ENCODE assay signal across 1 cellular context in the genomic region with DNA sequence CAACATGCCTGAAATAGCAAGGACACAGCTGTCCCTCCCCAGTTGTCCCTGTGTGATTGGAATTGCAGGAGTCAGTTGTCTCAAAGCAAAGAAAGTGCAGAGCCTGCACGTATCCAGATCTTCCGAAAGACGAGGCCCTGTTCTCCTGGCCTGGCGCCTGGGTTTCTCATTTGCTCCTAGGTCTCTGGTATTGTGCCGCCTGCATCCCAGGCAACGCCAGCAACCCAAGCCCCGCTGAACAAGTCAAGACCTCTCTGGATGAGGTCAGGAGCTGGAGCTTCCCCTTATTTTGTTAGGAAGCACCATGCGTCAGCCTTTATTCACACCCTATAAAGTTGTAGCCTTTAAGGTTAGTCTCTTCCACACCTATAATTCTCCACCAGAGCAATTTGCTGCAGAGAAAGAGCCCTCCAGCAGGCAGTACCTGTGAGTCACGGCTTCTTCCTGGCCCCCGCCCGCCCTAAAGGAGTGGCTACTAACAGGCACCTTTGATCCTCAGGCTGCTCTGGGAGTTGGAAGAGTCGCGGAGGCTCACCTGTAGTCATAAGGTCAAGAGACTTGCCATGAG.
TF ChIP-seq lines count a peak whose summit lies in the region.

No MANE protein-coding gene starts in this region.

TF ChIP-seq in HepG2, 621 proteins besides CTCF, POLR2A, EP300 and RAD21 (continued from another document and continues in another):
- TF ChIP-seq ZNF274 (CRISPR knock-in tag; IDR thresholded peaks at IDR 0.05): no peak
- TF ChIP-seq, protein P1, sequence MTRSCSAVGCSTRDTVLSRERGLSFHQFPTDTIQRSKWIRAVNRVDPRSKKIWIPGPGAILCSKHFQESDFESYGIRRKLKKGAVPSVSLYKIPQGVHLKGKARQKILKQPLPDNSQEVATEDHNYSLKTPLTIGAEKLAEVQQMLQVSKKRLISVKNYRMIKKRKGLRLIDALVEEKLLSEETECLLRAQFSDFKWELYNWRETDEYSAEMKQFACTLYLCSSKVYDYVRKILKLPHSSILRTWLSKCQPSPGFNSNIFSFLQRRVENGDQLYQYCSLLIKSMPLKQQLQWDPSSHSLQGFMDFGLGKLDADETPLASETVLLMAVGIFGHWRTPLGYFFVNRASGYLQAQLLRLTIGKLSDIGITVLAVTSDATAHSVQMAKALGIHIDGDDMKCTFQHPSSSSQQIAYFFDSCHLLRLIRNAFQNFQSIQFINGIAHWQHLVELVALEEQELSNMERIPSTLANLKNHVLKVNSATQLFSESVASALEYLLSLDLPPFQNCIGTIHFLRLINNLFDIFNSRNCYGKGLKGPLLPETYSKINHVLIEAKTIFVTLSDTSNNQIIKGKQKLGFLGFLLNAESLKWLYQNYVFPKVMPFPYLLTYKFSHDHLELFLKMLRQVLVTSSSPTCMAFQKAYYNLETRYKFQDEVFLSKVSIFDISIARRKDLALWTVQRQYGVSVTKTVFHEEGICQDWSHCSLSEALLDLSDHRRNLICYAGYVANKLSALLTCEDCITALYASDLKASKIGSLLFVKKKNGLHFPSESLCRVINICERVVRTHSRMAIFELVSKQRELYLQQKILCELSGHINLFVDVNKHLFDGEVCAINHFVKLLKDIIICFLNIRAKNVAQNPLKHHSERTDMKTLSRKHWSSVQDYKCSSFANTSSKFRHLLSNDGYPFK (CRISPR knock-in tag; IDR thresholded peaks at IDR 0.05; ENCODE audit: borderline replicate concordance): no peak
- TF ChIP-seq CBX5 (CRISPR knock-in tag; IDR thresholded peaks at IDR 0.05; ENCODE audit: borderline replicate concordance): 0 out of 2 replicates have a peak, but pooled peaks have one; percentile 19
- TF ChIP-seq NFAT5 (CRISPR knock-in tag; IDR thresholded peaks at IDR 0.05): no peak
- no peak for TF ChIP-seq NAIF1 (CRISPR knock-in tag; IDR thresholded peaks at IDR 0.05; ENCODE audit: borderline replicate concordance)
- no peak for TF ChIP-seq TBL1XR1 (IDR thresholded peaks at IDR 0.05; ENCODE audit: borderline replicate concordance, low read length, partially characterized antibody)
- TF ChIP-seq ZBTB2 (CRISPR knock-in tag; IDR thresholded peaks at IDR 0.05; ENCODE audit: low read depth): no peak
- no peak for TF ChIP-seq SRF (IDR thresholded peaks at IDR 0.05; ENCODE audit: low read depth, low read length)
- no peak for TF ChIP-seq CAMTA2 (CRISPR knock-in tag; IDR thresholded peaks at IDR 0.05; ENCODE audit: borderline replicate concordance)
- no peak for TF ChIP-seq ZNF547 (CRISPR knock-in tag; IDR thresholded peaks at IDR 0.05)
- TF ChIP-seq PPARG (CRISPR knock-in tag; conservative IDR thresholded peaks at IDR 0.05): no peak
- TF ChIP-seq KLF6 (CRISPR knock-in tag; IDR thresholded peaks at IDR 0.05): no peak
- no peak for TF ChIP-seq FOXA1 (IDR thresholded peaks at IDR 0.05)
- TF ChIP-seq FOXA1 (CRISPR knock-in tag; IDR thresholded peaks at IDR 0.05): no peak
- TF ChIP-seq, protein P2, sequence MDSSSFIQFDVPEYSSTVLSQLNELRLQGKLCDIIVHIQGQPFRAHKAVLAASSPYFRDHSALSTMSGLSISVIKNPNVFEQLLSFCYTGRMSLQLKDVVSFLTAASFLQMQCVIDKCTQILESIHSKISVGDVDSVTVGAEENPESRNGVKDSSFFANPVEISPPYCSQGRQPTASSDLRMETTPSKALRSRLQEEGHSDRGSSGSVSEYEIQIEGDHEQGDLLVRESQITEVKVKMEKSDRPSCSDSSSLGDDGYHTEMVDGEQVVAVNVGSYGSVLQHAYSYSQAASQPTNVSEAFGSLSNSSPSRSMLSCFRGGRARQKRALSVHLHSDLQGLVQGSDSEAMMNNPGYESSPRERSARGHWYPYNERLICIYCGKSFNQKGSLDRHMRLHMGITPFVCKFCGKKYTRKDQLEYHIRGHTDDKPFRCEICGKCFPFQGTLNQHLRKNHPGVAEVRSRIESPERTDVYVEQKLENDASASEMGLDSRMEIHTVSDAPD (CRISPR knock-in tag; IDR thresholded peaks at IDR 0.05): no peak
- no peak for TF ChIP-seq ZSCAN21 (CRISPR knock-in tag; IDR thresholded peaks at IDR 0.05; ENCODE audit: borderline replicate concordance)
- TF ChIP-seq, protein P3, sequence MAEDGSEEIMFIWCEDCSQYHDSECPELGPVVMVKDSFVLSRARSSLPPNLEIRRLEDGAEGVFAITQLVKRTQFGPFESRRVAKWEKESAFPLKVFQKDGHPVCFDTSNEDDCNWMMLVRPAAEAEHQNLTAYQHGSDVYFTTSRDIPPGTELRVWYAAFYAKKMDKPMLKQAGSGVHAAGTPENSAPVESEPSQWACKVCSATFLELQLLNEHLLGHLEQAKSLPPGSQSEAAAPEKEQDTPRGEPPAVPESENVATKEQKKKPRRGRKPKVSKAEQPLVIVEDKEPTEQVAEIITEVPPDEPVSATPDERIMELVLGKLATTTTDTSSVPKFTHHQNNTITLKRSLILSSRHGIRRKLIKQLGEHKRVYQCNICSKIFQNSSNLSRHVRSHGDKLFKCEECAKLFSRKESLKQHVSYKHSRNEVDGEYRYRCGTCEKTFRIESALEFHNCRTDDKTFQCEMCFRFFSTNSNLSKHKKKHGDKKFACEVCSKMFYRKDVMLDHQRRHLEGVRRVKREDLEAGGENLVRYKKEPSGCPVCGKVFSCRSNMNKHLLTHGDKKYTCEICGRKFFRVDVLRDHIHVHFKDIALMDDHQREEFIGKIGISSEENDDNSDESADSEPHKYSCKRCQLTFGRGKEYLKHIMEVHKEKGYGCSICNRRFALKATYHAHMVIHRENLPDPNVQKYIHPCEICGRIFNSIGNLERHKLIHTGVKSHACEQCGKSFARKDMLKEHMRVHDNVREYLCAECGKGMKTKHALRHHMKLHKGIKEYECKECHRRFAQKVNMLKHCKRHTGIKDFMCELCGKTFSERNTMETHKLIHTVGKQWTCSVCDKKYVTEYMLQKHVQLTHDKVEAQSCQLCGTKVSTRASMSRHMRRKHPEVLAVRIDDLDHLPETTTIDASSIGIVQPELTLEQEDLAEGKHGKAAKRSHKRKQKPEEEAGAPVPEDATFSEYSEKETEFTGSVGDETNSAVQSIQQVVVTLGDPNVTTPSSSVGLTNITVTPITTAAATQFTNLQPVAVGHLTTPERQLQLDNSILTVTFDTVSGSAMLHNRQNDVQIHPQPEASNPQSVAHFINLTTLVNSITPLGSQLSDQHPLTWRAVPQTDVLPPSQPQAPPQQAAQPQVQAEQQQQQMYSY (CRISPR knock-in tag; IDR thresholded peaks at IDR 0.05): no peak
- TF ChIP-seq, protein P4, sequence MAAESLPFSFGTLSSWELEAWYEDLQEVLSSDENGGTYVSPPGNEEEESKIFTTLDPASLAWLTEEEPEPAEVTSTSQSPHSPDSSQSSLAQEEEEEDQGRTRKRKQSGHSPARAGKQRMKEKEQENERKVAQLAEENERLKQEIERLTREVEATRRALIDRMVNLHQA (CRISPR knock-in tag; IDR thresholded peaks at IDR 0.05): no peak
- TF ChIP-seq HMG20B (CRISPR knock-in tag; conservative IDR thresholded peaks at IDR 0.05): no peak
- no peak for TF ChIP-seq SCMH1 (CRISPR knock-in tag; IDR thresholded peaks at IDR 0.05; ENCODE audit: borderline replicate concordance)
- no peak for TF ChIP-seq TBX2 (CRISPR knock-in tag; IDR thresholded peaks at IDR 0.05; ENCODE audit: borderline replicate concordance)
- TF ChIP-seq, protein P5, sequence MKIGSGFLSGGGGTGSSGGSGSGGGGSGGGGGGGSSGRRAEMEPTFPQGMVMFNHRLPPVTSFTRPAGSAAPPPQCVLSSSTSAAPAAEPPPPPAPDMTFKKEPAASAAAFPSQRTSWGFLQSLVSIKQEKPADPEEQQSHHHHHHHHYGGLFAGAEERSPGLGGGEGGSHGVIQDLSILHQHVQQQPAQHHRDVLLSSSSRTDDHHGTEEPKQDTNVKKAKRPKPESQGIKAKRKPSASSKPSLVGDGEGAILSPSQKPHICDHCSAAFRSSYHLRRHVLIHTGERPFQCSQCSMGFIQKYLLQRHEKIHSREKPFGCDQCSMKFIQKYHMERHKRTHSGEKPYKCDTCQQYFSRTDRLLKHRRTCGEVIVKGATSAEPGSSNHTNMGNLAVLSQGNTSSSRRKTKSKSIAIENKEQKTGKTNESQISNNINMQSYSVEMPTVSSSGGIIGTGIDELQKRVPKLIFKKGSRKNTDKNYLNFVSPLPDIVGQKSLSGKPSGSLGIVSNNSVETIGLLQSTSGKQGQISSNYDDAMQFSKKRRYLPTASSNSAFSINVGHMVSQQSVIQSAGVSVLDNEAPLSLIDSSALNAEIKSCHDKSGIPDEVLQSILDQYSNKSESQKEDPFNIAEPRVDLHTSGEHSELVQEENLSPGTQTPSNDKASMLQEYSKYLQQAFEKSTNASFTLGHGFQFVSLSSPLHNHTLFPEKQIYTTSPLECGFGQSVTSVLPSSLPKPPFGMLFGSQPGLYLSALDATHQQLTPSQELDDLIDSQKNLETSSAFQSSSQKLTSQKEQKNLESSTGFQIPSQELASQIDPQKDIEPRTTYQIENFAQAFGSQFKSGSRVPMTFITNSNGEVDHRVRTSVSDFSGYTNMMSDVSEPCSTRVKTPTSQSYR (CRISPR knock-in tag; IDR thresholded peaks at IDR 0.05; ENCODE audit: borderline replicate concordance): no peak
- no peak for TF ChIP-seq HCFC1 (IDR thresholded peaks at IDR 0.05; ENCODE audit: low read depth, low read length)
- TF ChIP-seq SKI (IDR thresholded peaks at IDR 0.05; ENCODE audit: partially characterized antibody): no peak
- peak; percentile 47; the same call in 1 of the 2 replicates for TF ChIP-seq FOSL1 (CRISPR knock-in tag; IDR thresholded peaks at IDR 0.05; ENCODE audit: borderline replicate concordance)
- no peak for TF ChIP-seq FOXK2 (IDR thresholded peaks at IDR 0.05)
- peak; percentile 3; the same call in 1 of the 2 replicates for TF ChIP-seq RXRA (CRISPR knock-in tag; IDR thresholded peaks at IDR 0.05)
- no peak for TF ChIP-seq ZNF329 (CRISPR knock-in tag; IDR thresholded peaks at IDR 0.05; ENCODE audit: low read depth)
- TF ChIP-seq, protein P6, sequence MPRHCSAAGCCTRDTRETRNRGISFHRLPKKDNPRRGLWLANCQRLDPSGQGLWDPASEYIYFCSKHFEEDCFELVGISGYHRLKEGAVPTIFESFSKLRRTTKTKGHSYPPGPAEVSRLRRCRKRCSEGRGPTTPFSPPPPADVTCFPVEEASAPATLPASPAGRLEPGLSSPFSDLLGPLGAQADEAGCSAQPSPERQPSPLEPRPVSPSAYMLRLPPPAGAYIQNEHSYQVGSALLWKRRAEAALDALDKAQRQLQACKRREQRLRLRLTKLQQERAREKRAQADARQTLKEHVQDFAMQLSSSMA (CRISPR knock-in tag; IDR thresholded peaks at IDR 0.05): no peak
